8 cellular contexts compared by ENCODE assay signal in the genomic region with DNA sequence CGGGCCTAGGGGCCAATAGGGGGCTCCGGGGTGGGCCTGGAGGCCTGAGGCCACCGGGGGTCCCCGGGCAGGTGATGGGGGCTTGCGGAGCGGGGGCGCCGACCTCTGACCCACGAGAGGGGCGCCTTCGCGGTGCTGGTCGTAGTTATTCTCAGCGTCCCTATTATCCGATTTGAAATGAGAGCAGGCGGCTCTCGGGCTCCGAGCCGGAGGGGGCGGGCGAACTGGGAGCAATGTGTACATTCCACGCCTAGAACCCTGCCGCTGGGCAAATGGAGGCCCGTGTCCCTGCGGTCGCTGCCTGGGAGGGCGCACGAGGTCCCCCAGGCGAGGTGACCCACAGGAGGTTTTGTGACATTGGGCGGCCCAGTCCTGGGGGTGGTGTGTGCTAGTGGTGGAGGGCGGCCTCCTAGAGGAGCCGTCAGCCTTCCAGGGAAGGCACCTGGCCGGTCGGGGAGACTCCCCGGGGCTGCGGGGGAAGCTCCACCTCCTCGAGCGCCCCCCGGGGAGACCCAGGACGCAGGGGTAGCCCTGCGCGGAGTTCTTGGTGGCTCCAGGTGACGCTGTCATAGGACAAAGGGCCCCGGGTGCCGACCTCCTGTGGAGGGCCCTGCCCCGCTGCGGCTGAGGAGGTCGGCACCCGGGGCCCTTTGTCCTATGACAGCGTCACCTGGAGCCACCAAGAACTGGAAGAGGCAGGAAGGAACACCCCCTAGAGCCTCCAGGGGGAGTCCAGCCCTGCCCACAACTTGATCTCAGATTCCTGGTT.
DNase-seq lines count a peak whose midpoint lies in the region; ATAC-seq and TF ChIP-seq lines count a peak whose summit lies in the region.

No MANE protein-coding gene starts in this region.

- H3K27ac ChIP-seq in VCaP (peak overlapping the region; percentile 93), cingulate gyrus (ENCODE audit: low read depth, low read length) (peak overlapping the region; percentile 77), right lobe of liver (peak overlapping the region; percentile 95 to 98 (median 98))

- intact Hi-C loops in right lobe of liver (cut with DNase I): no loop called here

- 3% methylated on average over 11 of the region's 50 CpGs for WGBS in right lobe of liver (ENCODE audit: insufficient coverage, low coverage, low lambda C conversion rate, missing lambda C conversion rate)

- peak; percentile 8; the same call in 1 of the 2 replicates for TF ChIP-seq CTCF in AG09319 (IDR thresholded peaks at IDR 0.05; ENCODE audit: low read depth, low read length)
- no peak for TF ChIP-seq CTCF in VCaP (conservative IDR thresholded peaks at IDR 0.05)
- peak in 2 of 4 donors; percentile 13 to 14 for TF ChIP-seq CTCF in right lobe of liver (IDR thresholded peaks at IDR 0.05)

- DNase-seq in AG09319 (ENCODE audit: extremely low read depth, low read depth) (no peak), NCI-H1092 (lab: John Stamatoyannopoulos, UW) (peak; percentile 43), right lobe of liver (peak; percentile 74 to 77 (median 77))
- DNase-seq in stimulated activated CD4-positive, alpha-beta T cell treated with anti-CD3 and anti-CD28 coated beads, TNF-alpha, amount 100 ng/mL, for 4 hours (ENCODE audit: low read depth in 3 of 3): peak; percentile 2 to 21 (median 4)

- peaks cover 0 to 8% (median 2%) of the 10 kb centered on the region in 4 donors for H3K4me1 ChIP-seq in right lobe of liver

- ATAC-seq in right lobe of liver (peak; percentile 42 to 64 (median 54)), HG02973 (IDR thresholded peaks at IDR 0.05; ENCODE audit: unreplicated experiment) (no peak)

- H3K9me3 ChIP-seq in right lobe of liver: no peaks in the 10 kb centered on the region

- H3K36me3 ChIP-seq in right lobe of liver: no peaks in the 10 kb centered on the region

- H3K27me3 ChIP-seq in right lobe of liver: no peaks in the 10 kb centered on the region

- TF ChIP-seq POLR2A in GM19193 (IDR thresholded peaks at IDR 0.05; ENCODE audit: extremely low read depth, insufficient read depth, insufficient read length) (peak; percentile 37), right lobe of liver (IDR thresholded peaks at IDR 0.05) (peak; percentile 60)

- H3K4me3 ChIP-seq in right lobe of liver: peak overlapping the region; percentile 61 to 74 (median 71)
